In genomic region chr20:63896136-63896890, GRCh38 we compare ENCODE assay signal across 1 cellular context.
TF ChIP-seq lines count a peak whose summit lies in the region.

No MANE protein-coding gene starts in this region.

TF ChIP-seq in HepG2, 621 proteins besides CTCF, POLR2A, EP300 and RAD21 (continued from another document and continues in another):
- peak; percentile 22; the same call in 1 of the 2 replicates for TF ChIP-seq ZXDC (CRISPR knock-in tag; IDR thresholded peaks at IDR 0.05)
- TF ChIP-seq ZNF615 (CRISPR knock-in tag; IDR thresholded peaks at IDR 0.05; ENCODE audit: borderline replicate concordance) = 0 out of 2 replicates have a peak, but pooled peaks have one; percentile 44
- TF ChIP-seq SP140L (CRISPR knock-in tag; IDR thresholded peaks at IDR 0.05; ENCODE audit: borderline replicate concordance) = no peak
- TF ChIP-seq ZNF710 (CRISPR knock-in tag; IDR thresholded peaks at IDR 0.05; ENCODE audit: borderline replicate concordance) = no peak
- TF ChIP-seq ZNF782 (CRISPR knock-in tag; IDR thresholded peaks at IDR 0.05; ENCODE audit: borderline replicate concordance) = no peak; the same call in 1 of the 2 replicates
- peak; percentile 64; the same call in 1 of the 2 replicates for TF ChIP-seq SPEN (CRISPR knock-in tag; IDR thresholded peaks at IDR 0.05; ENCODE audit: low read depth)
- TF ChIP-seq GATAD1 (CRISPR knock-in tag; IDR thresholded peaks at IDR 0.05) = peak; percentile 78; the same call in 1 of the 2 replicates
- TF ChIP-seq E2F1 (CRISPR knock-in tag; IDR thresholded peaks at IDR 0.05) = peak; percentile 50; the same call in 1 of the 2 replicates
- 0 out of 2 replicates have a peak, but pooled peaks have one; percentile 14 for TF ChIP-seq DPF2 (CRISPR knock-in tag; IDR thresholded peaks at IDR 0.05; ENCODE audit: borderline replicate concordance, low read depth)
- TF ChIP-seq ZNF569 (CRISPR knock-in tag; IDR thresholded peaks at IDR 0.05; ENCODE audit: borderline replicate concordance) = no peak
- TF ChIP-seq ZNF225 (CRISPR knock-in tag; IDR thresholded peaks at IDR 0.05) = peak; percentile 85; the same call in 1 of the 2 replicates
- no peak for TF ChIP-seq ZBTB7B (CRISPR knock-in tag; IDR thresholded peaks at IDR 0.05)
- TF ChIP-seq PLRG1 (conservative IDR thresholded peaks at IDR 0.05) = no peak
- 0 out of 2 replicates have a peak, but pooled peaks have one; percentile 66 for TF ChIP-seq ZBTB10 (CRISPR knock-in tag; IDR thresholded peaks at IDR 0.05; ENCODE audit: borderline replicate concordance)
- no peak for TF ChIP-seq MBD4 (IDR thresholded peaks at IDR 0.05; ENCODE audit: borderline replicate concordance, low read length)
- no peak for TF ChIP-seq CREB1 (IDR thresholded peaks at IDR 0.05)
- peak; percentile 18; the same call in 1 of the 2 replicates for TF ChIP-seq CREB1 (CRISPR knock-in tag; IDR thresholded peaks at IDR 0.05)
- TF ChIP-seq CAMTA2 (CRISPR knock-in tag; IDR thresholded peaks at IDR 0.05; ENCODE audit: borderline replicate concordance) = no peak; the same call in 1 of the 2 replicates
- TF ChIP-seq NBN (conservative IDR thresholded peaks at IDR 0.05) = no peak
- no peak; the same call in 1 of the 2 replicates for TF ChIP-seq ZNF558 (CRISPR knock-in tag; IDR thresholded peaks at IDR 0.05; ENCODE audit: borderline replicate concordance)
- no peak for TF ChIP-seq MEIS1 (CRISPR knock-in tag; IDR thresholded peaks at IDR 0.05; ENCODE audit: borderline replicate concordance)
- peak; percentile 2; the same call in 1 of the 2 replicates for TF ChIP-seq ZNF839 (CRISPR knock-in tag; IDR thresholded peaks at IDR 0.05; ENCODE audit: borderline replicate concordance)
- peak; percentile 72; the same call in 1 of the 2 replicates for TF ChIP-seq IKZF5 (CRISPR knock-in tag; IDR thresholded peaks at IDR 0.05)
- TF ChIP-seq HDAC1 (CRISPR knock-in tag; IDR thresholded peaks at IDR 0.05) = peak; percentile 96
- TF ChIP-seq ZNF629 (CRISPR knock-in tag; conservative IDR thresholded peaks at IDR 0.05) = 0 out of 2 replicates have a peak, but pooled peaks have one; percentile 25
- no peak; the same call in 1 of the 2 replicates for TF ChIP-seq IRX3 (CRISPR knock-in tag; IDR thresholded peaks at IDR 0.05; ENCODE audit: borderline replicate concordance, low read depth)
- no peak for TF ChIP-seq ZNF33A (CRISPR knock-in tag; IDR thresholded peaks at IDR 0.05; ENCODE audit: borderline replicate concordance)
- peak; percentile 59; the same call in 1 of the 2 replicates for TF ChIP-seq THAP7 (CRISPR knock-in tag; IDR thresholded peaks at IDR 0.05)
- no peak for TF ChIP-seq ZNF235 (CRISPR knock-in tag; IDR thresholded peaks at IDR 0.05; ENCODE audit: borderline replicate concordance)
- peak; percentile 79; the same call in 1 of the 2 replicates for TF ChIP-seq KLF12 (CRISPR knock-in tag; IDR thresholded peaks at IDR 0.05; ENCODE audit: borderline replicate concordance)
- TF ChIP-seq AHDC1 (CRISPR knock-in tag; IDR thresholded peaks at IDR 0.05; ENCODE audit: borderline replicate concordance) = 0 out of 2 replicates have a peak, but pooled peaks have one; percentile 22
- TF ChIP-seq PLSCR1 (CRISPR knock-in tag; IDR thresholded peaks at IDR 0.05; ENCODE audit: borderline replicate concordance) = no peak; the same call in 1 of the 2 replicates
- TF ChIP-seq ZNF580 (CRISPR knock-in tag; IDR thresholded peaks at IDR 0.05; ENCODE audit: borderline replicate concordance, low read depth) = no peak; the same call in 1 of the 2 replicates
- TF ChIP-seq MED8 (CRISPR knock-in tag; IDR thresholded peaks at IDR 0.05; ENCODE audit: insufficient replicate concordance) = no peak
- TF ChIP-seq ZNF343 (CRISPR knock-in tag; IDR thresholded peaks at IDR 0.05) = no peak
- no peak for TF ChIP-seq ZBTB2 (CRISPR knock-in tag; IDR thresholded peaks at IDR 0.05; ENCODE audit: low read depth)
- no peak for TF ChIP-seq PCBP2 (optimal IDR thresholded peaks at IDR 0.05; ENCODE audit: low read depth, low read length, poor library complexity, severe bottlenecking)
- peak; percentile 32 for TF ChIP-seq RBM22 (optimal IDR thresholded peaks at IDR 0.05; ENCODE audit: low read length)
